In the genomic region with DNA sequence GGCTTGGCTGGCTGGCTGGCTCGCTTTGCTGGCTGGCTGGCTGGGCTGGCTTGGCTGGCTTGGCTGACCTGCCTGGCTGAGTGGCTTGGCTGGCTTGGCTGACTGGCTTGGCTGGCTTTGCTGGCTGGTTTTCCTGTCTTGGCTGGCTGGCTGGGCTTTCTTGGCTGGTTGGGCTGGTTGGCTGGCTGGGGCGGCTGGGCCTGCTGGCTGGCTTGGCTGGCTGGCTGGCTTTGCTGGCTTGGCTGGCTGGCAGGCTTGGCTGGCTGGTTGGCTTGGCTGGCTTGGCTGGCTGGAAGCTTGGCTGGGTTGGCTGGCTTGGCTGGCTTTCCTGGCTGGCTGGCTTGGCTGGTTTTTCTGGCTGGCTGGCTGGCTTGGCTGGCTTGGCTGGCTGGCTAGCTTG, we compare ENCODE assay signal across 14 cellular contexts.
A peak's percentile ranks its signal among the peaks of the same experiment; 100 is the strongest.
DNase-seq lines count a peak whose midpoint lies in the region; ATAC-seq and TF ChIP-seq lines count a peak whose summit lies in the region.
"Had no signal": no experiment of that assay in that cellular context is flagged by ENCODE, and none has a peak within 500 bp of the region (broad histone marks: within the 10 kb centered on the region; RNA-seq: fewer than 3 reads in every experiment).

No MANE protein-coding gene starts in this region.

- H3K27ac Mint-ChIP-seq in GM23338: no peak overlapping the region
- H3K27ac Mint-ChIP-seq: CD4-positive, alpha-beta T cell; naive thymus-derived CD8-positive, alpha-beta T cell had no signal

- H3K27me3 ChIP-seq in GM23338 (ENCODE audit: insufficient read depth) (no peaks in the 10 kb centered on the region), PC-9 (ENCODE audit: insufficient read depth, low read depth) (no peaks in the 10 kb centered on the region), heart left ventricle (no peaks in the 10 kb centered on the region), tibial nerve (no peaks in the 10 kb centered on the region)
- H3K27me3 ChIP-seq: ascending aorta had no signal

- no TSS peak for BruUV-seq in PC-9 (replicated peaks; lab: Mats Ljungman, UMichigan)

- H3K36me3 Mint-ChIP-seq in GM23338 (ENCODE audit: low read depth): no peaks in the 10 kb centered on the region
- H3K36me3 Mint-ChIP-seq: naive thymus-derived CD8-positive, alpha-beta T cell had no signal

- CTCF ChIA-PET in PC-9 (lab: Charles Lee): no interaction called here

- no peak overlapping the region for H3K4me3 Mint-ChIP-seq in GM23338
- H3K4me3 Mint-ChIP-seq: CD4-positive, alpha-beta T cell; naive thymus-derived CD8-positive, alpha-beta T cell had no signal

- 57 to 83% (median 67%) methylated on average over 1 to 2 of the region's 2 CpGs for WGBS in heart left ventricle, 4 donors
- 79 to 82% methylated on average over 1 to 2 of the region's 2 CpGs for WGBS in tibial nerve, 2 donors

- TF ChIP-seq POLR2A in heart left ventricle (IDR thresholded peaks at IDR 0.05): no peak
- TF ChIP-seq POLR2A in tibial nerve (IDR thresholded peaks at IDR 0.05): no peak

- H3K36me3 ChIP-seq in GM23338 (ENCODE audit: insufficient read depth): no peaks in the 10 kb centered on the region
- no peaks in the 10 kb centered on the region for H3K36me3 ChIP-seq in PC-9 (ENCODE audit: low read depth)
- no peaks in the 10 kb centered on the region for H3K36me3 ChIP-seq in heart left ventricle
- H3K36me3 ChIP-seq in tibial nerve: no peaks in the 10 kb centered on the region
- H3K36me3 ChIP-seq: ascending aorta had no signal

- H3K4me2 ChIP-seq in GM23338 (no peak overlapping the region), PC-9 (no peak overlapping the region)

- H2AFZ ChIP-seq in GM23338: no peak overlapping the region
- no peak overlapping the region for H2AFZ ChIP-seq in PC-9

- POLR2A ChIA-PET in PC-9 (lab: Charles Lee; ENCODE audit: unreplicated experiment): no interaction called here

- H4K20me1 ChIP-seq in GM23338 (replicated peaks; ENCODE audit: insufficient read depth): no peaks in the 10 kb centered on the region
- H4K20me1 ChIP-seq in PC-9 (ENCODE audit: insufficient read depth): no peaks in the 10 kb centered on the region

- intact Hi-C loops in PC-9 (cut with micrococcal nuclease; ENCODE audit: unreplicated experiment): no loop called here
- intact Hi-C loops in heart left ventricle (cut with DNase I): no loop called here
- intact Hi-C loops in posterior cingulate gyrus (cut with DNase I): no loop called here

- peaks cover 2% of the 10 kb centered on the region; the same call in 1 of the 3 replicates for H3K9me3 Mint-ChIP-seq in GM23338
- H3K9me3 Mint-ChIP-seq: CD4-positive, alpha-beta T cell; naive thymus-derived CD8-positive, alpha-beta T cell had no signal

- no peaks in the 10 kb centered on the region for H3K27me3 Mint-ChIP-seq in GM23338 (ENCODE audit: insufficient read depth, low read depth, poor library complexity)
- H3K27me3 Mint-ChIP-seq: CD4-positive, alpha-beta T cell; naive thymus-derived CD8-positive, alpha-beta T cell had no signal

- peak; percentile 0 for DNase-seq in GM23338 (ENCODE audit: low spot score)
- peak; percentile 25 to 29 for DNase-seq in PC-9
- DNase-seq in heart left ventricle: peak; percentile 11 to 71 (median 22)
- DNase-seq in posterior cingulate gyrus: peak in 8 of 10 donors; percentile 9 to 91 (median 30)
- no peak for DNase-seq in tibial nerve (ENCODE audit: low spot score in 2 of 2)
- no peak for DNase-seq in NCI-H146 treated with DMSO at 0.1 percent for 48 hours (lab: John Stamatoyannopoulos, UW; ENCODE audit: unreplicated experiment)
- DNase-seq: effector CD4-positive, alpha-beta T cell; NCI-H1417 treated with DMSO at 0.1 percent for 48 hours; NCI-H524 had no signal

- H3K4me3 ChIP-seq in GM23338 (no peak overlapping the region), PC-9 (no peak overlapping the region), heart left ventricle (no peak overlapping the region), tibial nerve (no peak overlapping the region)
- H3K4me3 ChIP-seq: ascending aorta had no signal

- TF ChIP-seq EP300 in tibial nerve (IDR thresholded peaks at IDR 0.05): no peak

- no peaks in the 10 kb centered on the region for H3K4me1 ChIP-seq in GM23338 (ENCODE audit: insufficient read depth)
- no peaks in the 10 kb centered on the region for H3K4me1 ChIP-seq in PC-9 (replicated peaks; ENCODE audit: insufficient read depth)
- H3K4me1 ChIP-seq in heart left ventricle: no peaks in the 10 kb centered on the region
- H3K4me1 ChIP-seq in tibial nerve: no peaks in the 10 kb centered on the region
- H3K4me1 ChIP-seq: ascending aorta had no signal

- H3K79me2 ChIP-seq in GM23338 (replicated peaks; ENCODE audit: insufficient read depth) (no peaks in the 10 kb centered on the region), PC-9 (ENCODE audit: low read depth) (no peaks in the 10 kb centered on the region)

- no peaks in the 10 kb centered on the region for H3K9me3 ChIP-seq in PC-9 (ENCODE audit: insufficient read depth, low read depth)
- H3K9me3 ChIP-seq in heart left ventricle: peaks cover 0 to 4% (median 0%) of the 10 kb centered on the region in 12 donors
- H3K9me3 ChIP-seq in tibial nerve: no peaks in the 10 kb centered on the region

- no peak for ATAC-seq in GM23338
- ATAC-seq in heart left ventricle: no peak
- no peak for ATAC-seq in HG02678 (IDR thresholded peaks at IDR 0.05; ENCODE audit: unreplicated experiment)
- ATAC-seq in HG03108 (IDR thresholded peaks at IDR 0.05; ENCODE audit: unreplicated experiment): no peak
- ATAC-seq: naive thymus-derived CD8-positive, alpha-beta T cell had no signal

- H3K4me1 Mint-ChIP-seq in GM23338: no peaks in the 10 kb centered on the region
- H3K4me1 Mint-ChIP-seq: naive thymus-derived CD8-positive, alpha-beta T cell had no signal

- H3K9me2 ChIP-seq in GM23338 (ENCODE audit: insufficient read depth) (no peaks in the 10 kb centered on the region), PC-9 (ENCODE audit: insufficient read depth) (no peaks in the 10 kb centered on the region)

- H3F3A ChIP-seq in GM23338 (replicated peaks; ENCODE audit: low read depth) (no peaks in the 10 kb centered on the region), PC-9 (ENCODE audit: insufficient read depth, low read depth) (no peaks in the 10 kb centered on the region)

- TF ChIP-seq CTCF in GM23338 (conservative IDR thresholded peaks at IDR 0.05; ENCODE audit: low read depth in 2 of 2) (no peak), PC-9 (conservative IDR thresholded peaks at IDR 0.05) (no peak), heart left ventricle (IDR thresholded peaks at IDR 0.05) (no peak), tibial nerve (IDR thresholded peaks at IDR 0.05) (no peak)

- H3K27ac ChIP-seq in GM23338 (ENCODE audit: low read depth) (no peak overlapping the region), PC-9 (no peak overlapping the region), heart left ventricle (no peak overlapping the region), tibial nerve (no peak overlapping the region)
- H3K27ac ChIP-seq: ascending aorta had no signal

TF ChIP-seq in GM23338, 12 proteins besides CTCF, POLR2A, EP300 and RAD21:
- no peak for TF ChIP-seq EZH2 (IDR thresholded peaks at IDR 0.05; ENCODE audit: low read depth, unreplicated experiment)
- TF ChIP-seq NANOG (IDR thresholded peaks at IDR 0.05; ENCODE audit: borderline replicate concordance): no peak

Comparison
In these comparisons a context has a peak if more than half of its experiments do, and no peak if none do; other contexts are left out.
1. DNase-seq: peak in GM23338 (single experiment), PC-9 (2 of 2), heart left ventricle (5 of 5) and posterior cingulate gyrus (8 of 10); none in tibial nerve (0 of 2) and NCI-H146 treated with DMSO at 0.1 percent for 48 hours (single experiment).